1 cellular context compared by ENCODE assay signal in the genomic region with DNA sequence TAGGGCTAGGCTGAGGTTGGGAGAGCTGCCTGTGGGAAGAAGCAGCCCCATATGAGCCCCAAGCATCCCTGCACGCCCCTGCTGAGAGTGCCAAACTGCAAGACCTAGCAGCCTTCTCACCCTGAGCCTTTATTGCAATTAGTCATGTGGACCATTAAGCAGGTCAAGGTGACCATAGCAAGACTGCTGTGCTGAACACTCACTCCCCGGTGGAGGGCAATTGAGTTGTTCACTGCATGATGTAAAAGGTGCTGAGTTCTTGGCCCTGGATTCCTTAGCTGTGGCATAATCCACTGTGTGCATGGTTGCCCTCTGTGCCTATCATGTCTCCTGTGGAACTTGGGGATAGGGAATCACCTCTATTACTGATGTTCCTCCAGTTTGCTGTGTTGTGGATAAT.
TF ChIP-seq lines count a peak whose summit lies in the region.

No MANE protein-coding gene starts in this region.

TF ChIP-seq in HCT116, 20 proteins besides CTCF, POLR2A, EP300 and RAD21 (continued from another document):
- TF ChIP-seq ZBTB33 (IDR thresholded peaks at IDR 0.05; ENCODE audit: extremely low read depth, insufficient replicate concordance, low read length) (no peak), EZH2phosphoT487 (IDR thresholded peaks at IDR 0.05; ENCODE audit: borderline replicate concordance) (no peak)
